In genomic region chr19:2281265-2282061, GRCh38 we compare ENCODE assay signal across 12 cellular contexts. TPM values are rescaled to one million over a fixed set of nuclear protein-coding genes. Genes with fewer than 3 reads are reported as not detected.
A peak's percentile ranks its signal among the peaks of the same experiment; 100 is the strongest.
DNase-seq lines count a peak whose midpoint lies in the region; ATAC-seq and TF ChIP-seq lines count a peak whose summit lies in the region.
"Not testable (repeated sequence)": the region's sequence is repeated elsewhere in the genome, so short reads cannot be mapped to it uniquely, and the experiment has no call there.
"Had no signal": no experiment of that assay in that cellular context is flagged by ENCODE, and none has a peak within 500 bp of the region (broad histone marks: within the 10 kb centered on the region; RNA-seq: fewer than 3 reads in every experiment).

No MANE protein-coding gene starts in this region.

- not testable (repeated sequence) for DNase-seq in NT2/D1 (ENCODE audit: low read depth, low spot score); left ventricle myocardium superior; mesothelial cell of epicardium (ENCODE audit: low spot score in 2 of 2, unreplicated experiment in 2 of 2); sciatic nerve (ENCODE audit: low spot score); tibial nerve (ENCODE audit: low spot score in 2 of 2)

- not testable (repeated sequence) for TF ChIP-seq CTCF in mesothelial cell of epicardium (IDR thresholded peaks at IDR 0.05; ENCODE audit: unreplicated experiment); tibial nerve (IDR thresholded peaks at IDR 0.05)

- peak overlapping the region; percentile 12; the same call in 1 of the 2 replicates for H3K9ac ChIP-seq in ES-I3 (ENCODE audit: low read depth, low read length)
- H3K9ac ChIP-seq in NT2/D1 (ENCODE audit: insufficient read length, low read depth), result peak overlapping the region; percentile 59

- ATAC-seq in activated T-helper 17 cell treated with anti-CD3 and anti-CD28 coated beads, Interleukin-2, amount 50 U/mL, for 72 hours (replicated peaks), result not testable (repeated sequence)
- ATAC-seq in left ventricle myocardium superior (peak; percentile 26), sciatic nerve (peak; percentile 3)

- intact Hi-C loops in dendritic cell treated with granulocyte-macrophage colony-stimulating factor and Interleukin-4, amounts not matched to agents 40 ng/mL and 50 ng/mL, for 4 days (cut with micrococcal nuclease); left ventricle myocardium superior (cut with micrococcal nuclease); sciatic nerve (cut with DNase I): not testable (repeated sequence)

- H3K4me3 ChIP-seq in NT2/D1 (ENCODE audit: insufficient read length, low read depth) (peak overlapping the region; percentile 28), tibial nerve (peak overlapping the region; percentile 4 to 44 (median 24))

- H3K4me1 Mint-ChIP-seq in activated T-helper 17 cell treated with anti-CD3 and anti-CD28 coated beads, Interleukin-2, amount 50 U/mL, for 72 hours; mesothelial cell of epicardium: not testable (repeated sequence)
- peaks cover 60% of the 10 kb centered on the region for H3K4me1 Mint-ChIP-seq in dendritic cell treated with granulocyte-macrophage colony-stimulating factor and Interleukin-4, amounts not matched to agents 40 ng/mL and 50 ng/mL, for 4 days (ENCODE audit: low read depth)

- not testable (repeated sequence) for TF ChIP-seq EP300 in tibial nerve (IDR thresholded peaks at IDR 0.05)

- peak overlapping the region; percentile 50 for H3K4me3 Mint-ChIP-seq in activated T-helper 17 cell treated with anti-CD3 and anti-CD28 coated beads, Interleukin-2, amount 50 U/mL, for 72 hours
- H3K4me3 Mint-ChIP-seq in dendritic cell treated with granulocyte-macrophage colony-stimulating factor and Interleukin-4, amounts not matched to agents 40 ng/mL and 50 ng/mL, for 4 days, result peak overlapping the region; percentile 88
- H3K4me3 Mint-ChIP-seq in mesothelial cell of epicardium, result peak overlapping the region; percentile 51

- H3K9me3 Mint-ChIP-seq in activated T-helper 17 cell treated with anti-CD3 and anti-CD28 coated beads, Interleukin-2, amount 50 U/mL, for 72 hours; dendritic cell treated with granulocyte-macrophage colony-stimulating factor and Interleukin-4, amounts not matched to agents 40 ng/mL and 50 ng/mL, for 4 days; mesothelial cell of epicardium: not testable (repeated sequence)

- not testable (repeated sequence) for TF ChIP-seq POLR2A in tibial nerve (IDR thresholded peaks at IDR 0.05)

- not testable (repeated sequence) for H3K27me3 Mint-ChIP-seq in activated T-helper 17 cell treated with anti-CD3 and anti-CD28 coated beads, Interleukin-2, amount 50 U/mL, for 72 hours; dendritic cell treated with granulocyte-macrophage colony-stimulating factor and Interleukin-4, amounts not matched to agents 40 ng/mL and 50 ng/mL, for 4 days
- H3K27me3 Mint-ChIP-seq in mesothelial cell of epicardium (ENCODE audit: low read depth), result peaks cover 33% of the 10 kb centered on the region

- H3K9me3 ChIP-seq in ES-I3 (ENCODE audit: control insufficient read depth, insufficient read depth, low read length); NT2/D1 (ENCODE audit: insufficient read depth, low read length); tibial nerve: not testable (repeated sequence)

- peak overlapping the region in 3 of 4 donors; percentile 42 to 75 (median 64) for H3K27ac ChIP-seq in tibial nerve

- H3K4me1 ChIP-seq in ES-I3 (ENCODE audit: insufficient read depth, low read length); NT2/D1 (ENCODE audit: insufficient read depth, insufficient read length): not testable (repeated sequence)
- peaks cover 0 to 34% (median 14%) of the 10 kb centered on the region in 4 donors for H3K4me1 ChIP-seq in tibial nerve

- peaks cover 30% of the 10 kb centered on the region for H3K27me3 ChIP-seq in NT2/D1 (ENCODE audit: insufficient read depth, insufficient read length)
- H3K27me3 ChIP-seq in tibial nerve, result not testable (repeated sequence)

- not testable (repeated sequence) for H3K36me3 Mint-ChIP-seq in activated T-helper 17 cell treated with anti-CD3 and anti-CD28 coated beads, Interleukin-2, amount 50 U/mL, for 72 hours (ENCODE audit: low read depth); mesothelial cell of epicardium
- peaks cover 38% of the 10 kb centered on the region for H3K36me3 Mint-ChIP-seq in dendritic cell treated with granulocyte-macrophage colony-stimulating factor and Interleukin-4, amounts not matched to agents 40 ng/mL and 50 ng/mL, for 4 days (ENCODE audit: low read depth)

- not testable (repeated sequence) for H3K36me3 ChIP-seq in ES-I3 (ENCODE audit: insufficient read depth, low read length); NT2/D1 (ENCODE audit: insufficient read depth, insufficient read length, low read length); tibial nerve

- WGBS in tibial nerve, 2 donors, result 30% methylated on average over 8 of the region's 16 CpGs

- H3K27ac Mint-ChIP-seq in activated T-helper 17 cell treated with anti-CD3 and anti-CD28 coated beads, Interleukin-2, amount 50 U/mL, for 72 hours; mesothelial cell of epicardium: not testable (repeated sequence)
- H3K27ac Mint-ChIP-seq in dendritic cell treated with granulocyte-macrophage colony-stimulating factor and Interleukin-4, amounts not matched to agents 40 ng/mL and 50 ng/mL, for 4 days, result peak overlapping the region; percentile 93

RNA-seq across cellular contexts. Expression of gene PEAK3, which starts 0.5 kb away (rescaled TPM):
- total RNA-seq in activated T-helper 17 cell treated with anti-CD3 and anti-CD28 coated beads, Interleukin-2, amount 50 U/mL, for 72 hours, result under 1 TPM; 0.09 to 0.32 TPM
- total RNA-seq in left ventricle myocardium superior (0.87 TPM), mesothelial cell of epicardium (0.11 TPM in 1 of 3 replicates, not detected in the others), sciatic nerve (0.71 TPM), tibial nerve (1 to 10 TPM in 2 of 4 donors, under 1 TPM in 2; 0.42 to 4.2 (median 2.2) TPM)
- total RNA-seq: activated CD8-positive, alpha-beta T cell treated with anti-CD3 and anti-CD28 coated beads for 36 hours had no signal

RNA-seq across cellular contexts. Expression of gene JSRP1, which starts 25.2 kb away (rescaled TPM):
- 1 to 10 TPM in 1 of 2 donors, under 1 TPM in 1; 0.61 to 1.0 TPM for total RNA-seq in activated T-helper 17 cell treated with anti-CD3 and anti-CD28 coated beads, Interleukin-2, amount 50 U/mL, for 72 hours
- total RNA-seq in left ventricle myocardium superior, result not detected
- 0.80 TPM in 1 of 3 replicates, not detected in the others for total RNA-seq in mesothelial cell of epicardium
- not detected for total RNA-seq in sciatic nerve
- not detected for total RNA-seq in tibial nerve
- total RNA-seq: esophagus mucosa, thyroid gland had no signal

RNA-seq across cellular contexts. Expression of gene LINGO3, which starts 26.5 kb away (rescaled TPM):
- under 1 TPM in 1 of 2 donors, not detected in 1; 0.17 TPM for total RNA-seq in activated T-helper 17 cell treated with anti-CD3 and anti-CD28 coated beads, Interleukin-2, amount 50 U/mL, for 72 hours
- total RNA-seq in left ventricle myocardium superior, result not detected
- 0.59 to 0.60 TPM (median 0.60 TPM) in 3 replicates for total RNA-seq in mesothelial cell of epicardium
- total RNA-seq in sciatic nerve, result not detected
- under 1 TPM in 1 of 4 donors, not detected in 3; 0.39 TPM for total RNA-seq in tibial nerve
- total RNA-seq: esophagus mucosa, myocyte had no signal

RNA-seq across cellular contexts. Expression of gene AMH, which starts 32.3 kb away (rescaled TPM):
- total RNA-seq in activated T-helper 17 cell treated with anti-CD3 and anti-CD28 coated beads, Interleukin-2, amount 50 U/mL, for 72 hours, result 1 to 10 TPM; 2.0 to 6.1 TPM
- total RNA-seq in left ventricle myocardium superior (1.6 TPM), mesothelial cell of epicardium (42.4 to 50.1 TPM (median 44.5 TPM) in 3 replicates), sciatic nerve (1.3 TPM), tibial nerve (1 to 10 TPM in 2 of 4 donors, under 1 TPM in 1, not detected in 1; 0.59 to 5.4 (median 2.1) TPM)

RNA-seq across cellular contexts. Expression of gene SF3A2, which starts 44.8 kb away (rescaled TPM):
- 100 to 1,000 TPM in 1 of 2 donors, 10 to 100 TPM in 1; 99.5 to 119 TPM for total RNA-seq in activated T-helper 17 cell treated with anti-CD3 and anti-CD28 coated beads, Interleukin-2, amount 50 U/mL, for 72 hours
- total RNA-seq in left ventricle myocardium superior (31.4 TPM), mesothelial cell of epicardium (142 to 156 TPM (median 146 TPM) in 3 replicates), sciatic nerve (65.0 TPM), tibial nerve (10 to 100 TPM; 21.4 to 84.0 (median 51.8) TPM)
